ENCODE assay signal across 8 cellular contexts in the genomic region with DNA sequence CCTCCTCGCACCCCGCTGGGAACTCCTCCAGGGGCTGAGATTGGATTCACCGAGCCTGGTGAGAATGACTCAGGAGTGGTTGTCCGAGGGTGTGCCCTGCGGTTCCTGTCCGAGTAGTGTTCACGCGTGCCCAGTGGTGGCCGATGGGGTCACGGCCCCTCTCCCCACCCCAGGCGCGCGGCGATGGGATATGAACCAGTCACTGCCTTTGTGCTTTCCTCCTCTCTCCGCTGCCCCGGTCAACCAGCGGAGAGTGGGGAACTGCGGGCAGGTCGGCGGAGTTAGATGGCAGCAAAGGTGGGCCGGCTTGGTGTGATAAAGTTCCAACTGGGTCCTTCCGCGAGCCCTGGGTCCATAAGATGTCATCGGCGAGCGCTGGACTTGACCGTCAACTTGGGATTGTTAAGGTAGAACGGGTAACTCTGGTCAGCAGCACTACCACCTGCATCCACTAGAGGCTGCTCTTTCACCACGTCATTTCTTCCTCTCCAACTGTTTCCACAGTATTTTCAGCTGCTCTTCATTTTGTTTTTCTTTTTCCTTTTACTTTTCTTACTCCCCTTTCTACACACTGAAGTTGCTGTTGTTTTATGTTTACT.
DNase-seq lines count a peak whose midpoint lies in the region; ATAC-seq and TF ChIP-seq lines count a peak whose summit lies in the region.
"Not testable (repeated sequence)": the region's sequence is repeated elsewhere in the genome, so short reads cannot be mapped to it uniquely, and the experiment has no call there.

No MANE protein-coding gene starts in this region.

- not testable (repeated sequence) for H3K27me3 Mint-ChIP-seq in activated CD8-positive, alpha-beta memory T cell treated with anti-CD3 and anti-CD28 coated beads, Interleukin-2, amount 10 ng/mL, durations not matched to agents 7 days and 5 days

- not testable (repeated sequence) for H3K9me3 ChIP-seq in DND-41 (ENCODE audit: insufficient read depth, low read length, severe bottlenecking); thoracic aorta

- not testable (repeated sequence) for H3K4me1 ChIP-seq in DND-41 (ENCODE audit: insufficient read depth, low read length); foreskin keratinocyte; thoracic aorta (ENCODE audit: control insufficient read depth in 1 of 2, low read depth in 2 of 2)

- H3K27ac ChIP-seq in DND-41 (ENCODE audit: low read length); foreskin keratinocyte; thoracic aorta: not testable (repeated sequence)

- not testable (repeated sequence) for H3K36me3 ChIP-seq in DND-41 (ENCODE audit: insufficient read depth, low read length); thoracic aorta

- not testable (repeated sequence) for H3K36me3 Mint-ChIP-seq in activated CD8-positive, alpha-beta memory T cell treated with anti-CD3 and anti-CD28 coated beads, Interleukin-2, amount 10 ng/mL, durations not matched to agents 7 days and 5 days

- H3K4me3 ChIP-seq in DND-41 (ENCODE audit: low read depth in 1 of 2, low read length in 2 of 2); thoracic aorta: not testable (repeated sequence)

- TF ChIP-seq CTCF in DND-41 (IDR thresholded peaks at IDR 0.05; ENCODE audit: borderline replicate concordance, extremely low read depth, low read length, poor library complexity, severe bottlenecking); foreskin keratinocyte (conservative IDR thresholded peaks at IDR 0.05); thoracic aorta (IDR thresholded peaks at IDR 0.05): not testable (repeated sequence)

- ATAC-seq in DND-41 (ENCODE audit: insufficient read depth, low read depth) = peak; percentile 60; the same call in 2 of the 3 replicates
- peak; percentile 52 for ATAC-seq in GM19397 (IDR thresholded peaks at IDR 0.05; ENCODE audit: unreplicated experiment)
- ATAC-seq in HG02610 (IDR thresholded peaks at IDR 0.05; ENCODE audit: unreplicated experiment) = peak; percentile 71
- peak; percentile 62 for ATAC-seq in HG03039 (IDR thresholded peaks at IDR 0.05; ENCODE audit: unreplicated experiment)
- peak; percentile 89 for ATAC-seq in HG03565 (IDR thresholded peaks at IDR 0.05; ENCODE audit: unreplicated experiment)
- ATAC-seq in activated CD8-positive, alpha-beta memory T cell treated with anti-CD3 and anti-CD28 coated beads, Interleukin-2, amount 10 ng/mL, durations not matched to agents 7 days and 5 days = peak; percentile 47
- ATAC-seq in foreskin keratinocyte = peak; percentile 63
- peak; percentile 65 for ATAC-seq in thoracic aorta (ENCODE audit: insufficient number of reproducible peaks, low FRiP score, low read depth)

- H3K27ac Mint-ChIP-seq in activated CD8-positive, alpha-beta memory T cell treated with anti-CD3 and anti-CD28 coated beads, Interleukin-2, amount 10 ng/mL, durations not matched to agents 7 days and 5 days = not testable (repeated sequence)

- not testable (repeated sequence) for H3K4me2 ChIP-seq in DND-41 (ENCODE audit: insufficient read depth, low read length)

- not testable (repeated sequence) for H3K9me3 Mint-ChIP-seq in activated CD8-positive, alpha-beta memory T cell treated with anti-CD3 and anti-CD28 coated beads, Interleukin-2, amount 10 ng/mL, durations not matched to agents 7 days and 5 days (ENCODE audit: low read depth)

- H3K9ac ChIP-seq in DND-41 (ENCODE audit: low read depth, low read length) = not testable (repeated sequence)

- not testable (repeated sequence) for H2AFZ ChIP-seq in DND-41 (ENCODE audit: low read depth, low read length)

- H3K4me1 Mint-ChIP-seq in activated CD8-positive, alpha-beta memory T cell treated with anti-CD3 and anti-CD28 coated beads, Interleukin-2, amount 10 ng/mL, durations not matched to agents 7 days and 5 days = not testable (repeated sequence)

- H3K27me3 ChIP-seq in DND-41 (ENCODE audit: insufficient read depth, low read length, poor library complexity); foreskin keratinocyte; thoracic aorta (replicated peaks; ENCODE audit: insufficient read depth): not testable (repeated sequence)

- H3K79me2 ChIP-seq in DND-41 (ENCODE audit: insufficient read depth, low read length) = not testable (repeated sequence)

- H3K4me3 Mint-ChIP-seq in activated CD8-positive, alpha-beta memory T cell treated with anti-CD3 and anti-CD28 coated beads, Interleukin-2, amount 10 ng/mL, durations not matched to agents 7 days and 5 days = not testable (repeated sequence)

- CTCF ChIA-PET in activated CD8-positive, alpha-beta memory T cell treated with anti-CD3 and anti-CD28 coated beads, Interleukin-2, amount 10 ng/mL, durations not matched to agents 7 days and 5 days (lab: Charles Lee) = not testable (repeated sequence)

- not testable (repeated sequence) for H4K20me1 ChIP-seq in DND-41 (ENCODE audit: insufficient read depth, low read length)

- not testable (repeated sequence) for DNase-seq in DND-41; activated CD8-positive, alpha-beta memory T cell treated with anti-CD3 and anti-CD28 coated beads, Interleukin-2, amount 10 ng/mL, durations not matched to agents 7 days and 5 days; foreskin keratinocyte; thoracic aorta (ENCODE audit: low spot score)
